13 cellular contexts compared by ENCODE assay signal in the genomic region with DNA sequence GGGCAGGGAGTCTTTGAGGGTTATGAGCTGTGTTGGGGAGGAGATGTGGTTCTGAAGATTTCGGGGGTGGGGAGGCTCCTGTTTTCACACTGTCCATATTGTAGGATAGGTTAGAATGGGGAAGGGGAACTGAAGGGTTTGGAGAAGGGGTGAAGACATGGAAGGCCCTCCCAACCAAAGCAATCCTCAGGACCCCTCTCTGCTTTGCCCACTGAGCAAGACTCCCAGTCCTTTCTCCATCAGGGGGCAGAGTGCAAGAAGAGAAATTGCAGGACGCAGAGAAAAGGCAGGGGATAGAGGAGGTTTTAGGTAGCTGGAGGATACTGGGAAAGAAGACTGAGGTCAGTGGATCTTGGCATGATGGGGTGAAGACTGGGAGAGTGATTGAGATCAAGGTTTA. TPM values are rescaled to one million over a fixed set of nuclear protein-coding genes. Genes with fewer than 3 reads are reported as not detected.
DNase-seq lines count a peak whose midpoint lies in the region; ATAC-seq and TF ChIP-seq lines count a peak whose summit lies in the region.
"Had no signal": no experiment of that assay in that cellular context is flagged by ENCODE, and none has a peak within 500 bp of the region (broad histone marks: within the 10 kb centered on the region; RNA-seq: fewer than 3 reads in every experiment).

No MANE protein-coding gene starts in this region.

- intact Hi-C loops in activated CD4-positive, alpha-beta T cell treated with anti-CD3 and anti-CD28 coated beads for 36 hours (cut with DNase I, micrococcal nuclease), result no loop called here
- intact Hi-C loops in esophagus muscularis mucosa (cut with DNase I), result no loop called here

- peaks cover 14% of the 10 kb centered on the region for H3K36me3 Mint-ChIP-seq in activated CD4-positive, alpha-beta T cell treated with anti-CD3 and anti-CD28 coated beads for 36 hours (ENCODE audit: low read depth)
- H3K36me3 Mint-ChIP-seq in stimulated activated effector memory CD8-positive, alpha-beta T cell treated with anti-CD3 and anti-CD28 coated beads, Interleukin-12 subunit alpha, Interleukin-12 subunit beta, amount 100 ng/mL, for 72 hours, result peaks cover 44% of the 10 kb centered on the region

- no peaks in the 10 kb centered on the region for H3K9me3 Mint-ChIP-seq in activated CD4-positive, alpha-beta T cell treated with anti-CD3 and anti-CD28 coated beads for 36 hours (ENCODE audit: low read depth)
- H3K9me3 Mint-ChIP-seq in stimulated activated effector memory CD8-positive, alpha-beta T cell treated with anti-CD3 and anti-CD28 coated beads, Interleukin-12 subunit alpha, Interleukin-12 subunit beta, amount 100 ng/mL, for 72 hours, result no peaks in the 10 kb centered on the region

- no peaks in the 10 kb centered on the region for H3K27me3 Mint-ChIP-seq in activated CD4-positive, alpha-beta T cell treated with anti-CD3 and anti-CD28 coated beads for 36 hours

- ATAC-seq in activated CD4-positive, alpha-beta T cell treated with anti-CD3 and anti-CD28 coated beads for 36 hours, result no peak
- no peak for ATAC-seq in stimulated activated effector memory CD8-positive, alpha-beta T cell treated with anti-CD3 and anti-CD28 coated beads, Interleukin-12 subunit alpha, Interleukin-12 subunit beta, amount 100 ng/mL, for 72 hours
- no peak for ATAC-seq in GM18511 (IDR thresholded peaks at IDR 0.05; ENCODE audit: unreplicated experiment)

- H3K9me3 ChIP-seq in esophagus muscularis mucosa, result no peaks in the 10 kb centered on the region

- no peak for TF ChIP-seq EP300 in esophagus muscularis mucosa (IDR thresholded peaks at IDR 0.05)

- no peak overlapping the region for H3K4me3 ChIP-seq in esophagus muscularis mucosa
- H3K4me3 ChIP-seq: PC-9 had no signal

- H3K36me3 ChIP-seq in esophagus muscularis mucosa, result no peaks in the 10 kb centered on the region

- peaks cover 57% of the 10 kb centered on the region for H3K4me1 Mint-ChIP-seq in activated CD4-positive, alpha-beta T cell treated with anti-CD3 and anti-CD28 coated beads for 36 hours
- peaks cover 83% of the 10 kb centered on the region for H3K4me1 Mint-ChIP-seq in stimulated activated effector memory CD8-positive, alpha-beta T cell treated with anti-CD3 and anti-CD28 coated beads, Interleukin-12 subunit alpha, Interleukin-12 subunit beta, amount 100 ng/mL, for 72 hours

- peaks cover 40 to 73% (median 69%) of the 10 kb centered on the region in 4 donors for H3K4me1 ChIP-seq in esophagus muscularis mucosa

- POLR2A ChIA-PET in activated CD4-positive, alpha-beta T cell treated with anti-CD3 and anti-CD28 coated beads for 36 hours (lab: Charles Lee), result no interaction called here

- peak overlapping the region; percentile 88 for H3K4me3 Mint-ChIP-seq in activated CD4-positive, alpha-beta T cell treated with anti-CD3 and anti-CD28 coated beads for 36 hours
- H3K4me3 Mint-ChIP-seq in stimulated activated effector memory CD8-positive, alpha-beta T cell treated with anti-CD3 and anti-CD28 coated beads, Interleukin-12 subunit alpha, Interleukin-12 subunit beta, amount 100 ng/mL, for 72 hours, result peak overlapping the region; percentile 88

- H3K27ac Mint-ChIP-seq in activated CD4-positive, alpha-beta T cell treated with anti-CD3 and anti-CD28 coated beads for 36 hours, result no peak overlapping the region
- H3K27ac Mint-ChIP-seq in stimulated activated effector memory CD8-positive, alpha-beta T cell treated with anti-CD3 and anti-CD28 coated beads, Interleukin-12 subunit alpha, Interleukin-12 subunit beta, amount 100 ng/mL, for 72 hours, result peak overlapping the region; percentile 84

- no peak for TF ChIP-seq POLR2A in esophagus muscularis mucosa (IDR thresholded peaks at IDR 0.05; ENCODE audit: low read depth)

- no peak for DNase-seq in activated CD4-positive, alpha-beta T cell treated with anti-CD3 and anti-CD28 coated beads for 36 hours
- DNase-seq in activated CD4-positive, alpha-beta T cell treated with anti-CD3 and anti-CD28 coated beads for 4 hours, result no peak
- DNase-seq in esophagus muscularis mucosa (ENCODE audit: extremely low spot score) (no peak), NCI-H2081 (lab: John Stamatoyannopoulos, UW) (no peak), NCI-H1092 treated with DMSO at 0.1 percent for 48 hours (lab: John Stamatoyannopoulos, UW) (no peak)
- no peak for DNase-seq in stimulated activated effector memory CD8-positive, alpha-beta T cell treated with anti-CD3 and anti-CD28 coated beads, Interleukin-12 subunit alpha, Interleukin-12 subunit beta, amount 100 ng/mL, for 72 hours (ENCODE audit: low spot score in 2 of 2)
- DNase-seq: activated CD4-positive, alpha-beta T cell treated with anti-CD3 and anti-CD28 coated beads, Interleukin-2, amount 50 U/mL, for 48 hours; DMS53; NCI-H1436 treated with DMSO at 0.1 percent for 48 hours; NCI-H510A treated with DMSO at 0.1 percent for 48 hours; PC-9 had no signal

- CTCF ChIA-PET in activated CD4-positive, alpha-beta T cell treated with anti-CD3 and anti-CD28 coated beads for 36 hours (lab: Charles Lee), result interaction anchor here (0.8 kb wide), 1 partner anchor 132 kb away, joined by 4 read pairs; no protein-coding TSS in a partner anchor

- H3K27ac ChIP-seq in VCaP (peak overlapping the region; percentile 92), esophagus muscularis mucosa (replicated peaks in 1 of 4) (peak overlapping the region; percentile 89 to 95 (median 94))
- H3K27ac ChIP-seq: PC-9 had no signal

- 91% methylated on average over 2 of the region's 2 CpGs for WGBS in esophagus muscularis mucosa

- no peak for TF ChIP-seq CTCF in VCaP (conservative IDR thresholded peaks at IDR 0.05)
- TF ChIP-seq CTCF in esophagus muscularis mucosa (IDR thresholded peaks at IDR 0.05), result no peak

- H3K27me3 ChIP-seq in esophagus muscularis mucosa, result no peaks in the 10 kb centered on the region

RNA-seq across cellular contexts. Expression of a gene that starts 3.9 kb away (rescaled TPM):
- total RNA-seq in activated CD4-positive, alpha-beta T cell treated with anti-CD3 and anti-CD28 coated beads for 36 hours, result 10 to 100 TPM; 43.6 to 45.6 TPM
- total RNA-seq in esophagus muscularis mucosa, result 10 to 100 TPM in 3 of 4 donors, 1 to 10 TPM in 1; 8.0 to 17.6 (median 13.2) TPM

RNA-seq across cellular contexts. Expression of a gene that starts 5.9 kb away (rescaled TPM):
- total RNA-seq in activated CD4-positive, alpha-beta T cell treated with anti-CD3 and anti-CD28 coated beads for 36 hours, result 100 to 1,000 TPM; 154 to 188 TPM
- 100 to 1,000 TPM; 109 to 136 (median 123) TPM for total RNA-seq in esophagus muscularis mucosa

RNA-seq across cellular contexts. Expression of a gene that starts 13.0 kb away (rescaled TPM):
- total RNA-seq in activated CD4-positive, alpha-beta T cell treated with anti-CD3 and anti-CD28 coated beads for 36 hours, result 10 to 100 TPM; 24.9 to 28.2 TPM
- total RNA-seq in esophagus muscularis mucosa, result 10 to 100 TPM; 68.5 to 91.5 (median 84.9) TPM

RNA-seq across cellular contexts. Expression of a gene that starts 30.6 kb away (rescaled TPM):
- total RNA-seq in activated CD4-positive, alpha-beta T cell treated with anti-CD3 and anti-CD28 coated beads for 36 hours, result 1 to 10 TPM; 9.3 to 9.5 TPM
- 1 to 10 TPM; 1.7 to 3.5 (median 3.0) TPM for total RNA-seq in esophagus muscularis mucosa

RNA-seq across cellular contexts. Expression of a gene that starts 32.2 kb away (rescaled TPM):
- total RNA-seq in activated CD4-positive, alpha-beta T cell treated with anti-CD3 and anti-CD28 coated beads for 36 hours, result 10 to 100 TPM; 86.0 to 89.3 TPM
- total RNA-seq in esophagus muscularis mucosa, result 1 to 10 TPM in 1 of 4 donors, under 1 TPM in 2, not detected in 1; 0.39 to 1.1 (median 0.42) TPM
